In genomic region chr16:70805787-70806186, GRCh38 we compare ENCODE assay signal across 2 cellular contexts.
TF ChIP-seq lines count a peak whose summit lies in the region.

No MANE protein-coding gene starts in this region.

TF ChIP-seq in IMR-90, 13 proteins besides CTCF, POLR2A, EP300 and RAD21 (continued from another document):
- TF ChIP-seq ELK1 (IDR thresholded peaks at IDR 0.05; ENCODE audit: borderline replicate concordance, low read depth, low read length) (no peak), SMC3 (IDR thresholded peaks at IDR 0.05; ENCODE audit: low read depth, low read length) (no peak), USF2 (IDR thresholded peaks at IDR 0.05; ENCODE audit: low read depth, low read length) (no peak), RFX5 (IDR thresholded peaks at IDR 0.05; ENCODE audit: low read depth, low read length) (no peak), NFE2L2 (IDR thresholded peaks at IDR 0.05; ENCODE audit: low read depth, low read length) (no peak)

TF ChIP-seq in GM23338, 12 proteins besides CTCF, POLR2A, EP300 and RAD21 (continued from another document):
- TF ChIP-seq ZNF114 (CRISPR knock-in tag; IDR thresholded peaks at IDR 0.05), result no peak
- no peak for TF ChIP-seq ZNF462 (CRISPR knock-in tag; IDR thresholded peaks at IDR 0.05)
- no peak for TF ChIP-seq REST (IDR thresholded peaks at IDR 0.05; ENCODE audit: unreplicated experiment)
- TF ChIP-seq JUNB (IDR thresholded peaks at IDR 0.05; ENCODE audit: unreplicated experiment), result no peak
- no peak for TF ChIP-seq CREB1 (CRISPR knock-in tag; IDR thresholded peaks at IDR 0.05; ENCODE audit: low read depth)
